8 cellular contexts compared by ENCODE assay signal in genomic region chr2:71801969-71802368, GRCh38.
DNase-seq lines count a peak whose midpoint lies in the region; ATAC-seq, FAIRE-seq and TF ChIP-seq lines count a peak whose summit lies in the region.

No MANE protein-coding gene starts in this region.

- POLR2A ChIA-PET in CD8-positive, alpha-beta memory T cell (lab: Charles Lee), result no interaction called here

- ATAC-seq in left colon (no peak), HG02759 (IDR thresholded peaks at IDR 0.05; ENCODE audit: unreplicated experiment) (no peak)

- DNase-seq in EH (ENCODE audit: low read depth), result peak; percentile 70
- DNase-seq in LoVo (ENCODE audit: low spot score), result peak; percentile 7
- peak; percentile 81 to 82 for DNase-seq in cardiac fibroblast (ENCODE audit: low read depth in 2 of 2)
- DNase-seq in left colon, result peak; percentile 22 to 39
- no peak for DNase-seq in NCI-H2029 (lab: John Stamatoyannopoulos, UW)
- no peak for DNase-seq in GM12892 (ENCODE audit: insufficient read length)
- DNase-seq in CD8-positive, alpha-beta memory T cell, result no peak

- TF ChIP-seq POLR2A in GM12892 (IDR thresholded peaks at IDR 0.05; ENCODE audit: low read depth, low read length), result no peak

- no peaks in the 10 kb centered on the region for H3K27me3 ChIP-seq in CD8-positive, alpha-beta memory T cell (ENCODE audit: insufficient read depth, low read length, poor library complexity, severe bottlenecking)

- no peaks in the 10 kb centered on the region for H3K4me1 Mint-ChIP-seq in CD8-positive, alpha-beta memory T cell

- TF ChIP-seq CTCF in cardiac fibroblast (IDR thresholded peaks at IDR 0.05; ENCODE audit: low read depth, low read length), result peak; percentile 77

- intact Hi-C loops in left colon (cut with DNase I, micrococcal nuclease), result loop anchor here in 1 of 2 donors (10.0 kb wide), 1 partner anchor 257 kb away; no protein-coding TSS in a partner anchor

- no peaks in the 10 kb centered on the region for H3K36me3 ChIP-seq in CD8-positive, alpha-beta memory T cell (ENCODE audit: insufficient read depth, low read length)

- CTCF ChIA-PET in CD8-positive, alpha-beta memory T cell (lab: Charles Lee), result no interaction called here

- no peak for FAIRE-seq in GM12892 (lab: Jason Lieb, UNC)

- H3K27ac ChIP-seq in CD8-positive, alpha-beta memory T cell (ENCODE audit: low read depth, low read length), result no peak overlapping the region

- no peak overlapping the region for H3K27ac Mint-ChIP-seq in CD8-positive, alpha-beta memory T cell

- H3K36me3 Mint-ChIP-seq in CD8-positive, alpha-beta memory T cell, result no peaks in the 10 kb centered on the region

- H3K4me3 Mint-ChIP-seq in CD8-positive, alpha-beta memory T cell, result no peak overlapping the region

- H3K4me1 ChIP-seq in CD8-positive, alpha-beta memory T cell (ENCODE audit: insufficient read depth, low read length), result no peaks in the 10 kb centered on the region

- no peak overlapping the region for H3K4me3 ChIP-seq in cardiac fibroblast (replicated peaks in 1 of 2; ENCODE audit: low read depth in 2 of 2, low read length in 2 of 2)
- H3K4me3 ChIP-seq in CD8-positive, alpha-beta memory T cell (ENCODE audit: low read length), result no peak overlapping the region

- no peaks in the 10 kb centered on the region for H3K9me3 ChIP-seq in CD8-positive, alpha-beta memory T cell (ENCODE audit: low read length)

- H3K9me3 Mint-ChIP-seq in CD8-positive, alpha-beta memory T cell, result no peaks in the 10 kb centered on the region

- peaks cover 1 to 5% of the 10 kb centered on the region in 2 donors for H3K27me3 Mint-ChIP-seq in CD8-positive, alpha-beta memory T cell

Comparison
In these comparisons a context has a peak if more than half of its experiments do, and no peak if none do; other contexts are left out.
1. DNase-seq: peak in EH (single experiment), LoVo (single experiment), cardiac fibroblast (2 of 2) and left colon (2 of 2); none in NCI-H2029 (single experiment), GM12892 (single experiment) and CD8-positive, alpha-beta memory T cell (0 of 5).